Comparison of ENCODE assay signal across 18 cellular contexts in genomic region chr3:73680696-73681095, GRCh38. TPM values are rescaled to one million over a fixed set of nuclear protein-coding genes. Genes with fewer than 3 reads are reported as not detected.
"Had no signal": no experiment of that assay in that cellular context is flagged by ENCODE, and none has a peak within 500 bp of the region (broad histone marks: within the 10 kb centered on the region; RNA-seq: fewer than 3 reads in every experiment).

No MANE protein-coding gene starts in this region.

- H3K36me3 Mint-ChIP-seq: activated naive CD4-positive, alpha-beta T cell treated with anti-CD3 and anti-CD28 coated beads, Interleukin-2, amount 50 U/mL, for 24 hours; memory B cell; natural killer cell; stimulated activated memory B cell treated with anti-CD40 and anti-IgM and Interleukin-4, amounts not matched to agents 10 μg/mL and 1 μg/mL and 100 μg/mL, for 72 hours had no signal

- H3K27me3 Mint-ChIP-seq: activated CD4-positive, alpha-beta memory T cell treated with anti-CD3 and anti-CD28 coated beads, Interleukin-2, amount 10 ng/mL, durations not matched to agents 7 days and 5 days; activated naive CD4-positive, alpha-beta T cell treated with anti-CD3 and anti-CD28 coated beads, Interleukin-2, amount 50 U/mL, for 24 hours; effector memory CD8-positive, alpha-beta T cell; stimulated activated memory B cell treated with anti-CD40 and anti-IgM and Interleukin-4, amounts not matched to agents 10 μg/mL and 1 μg/mL and 100 μg/mL, for 72 hours; T-helper 17 cell had no signal

- H3K4me1 ChIP-seq: thyroid gland had no signal

- H3K27ac Mint-ChIP-seq: activated CD4-positive, alpha-beta memory T cell treated with anti-CD3 and anti-CD28 coated beads, Interleukin-2, amount 10 ng/mL, durations not matched to agents 7 days and 5 days; activated naive CD4-positive, alpha-beta T cell treated with anti-CD3 and anti-CD28 coated beads, Interleukin-2, amount 50 U/mL, for 24 hours; effector memory CD8-positive, alpha-beta T cell; memory B cell; natural killer cell; stimulated activated memory B cell treated with anti-CD40 and anti-IgM and Interleukin-4, amounts not matched to agents 10 μg/mL and 1 μg/mL and 100 μg/mL, for 72 hours; T-helper 17 cell had no signal

- H3K36me3 ChIP-seq: thyroid gland had no signal

- ATAC-seq: activated T-cell treated with anti-CD3 and anti-CD28 coated beads, Interleukin-2, amount 50 U/mL, for 4 hours; effector memory CD8-positive, alpha-beta T cell; left ventricle myocardium superior; natural killer cell; stimulated activated memory B cell treated with anti-CD40 and anti-IgM and Interleukin-4, amounts not matched to agents 10 μg/mL and 1 μg/mL and 100 μg/mL, for 72 hours; T-helper 17 cell had no signal

- H3K4me3 ChIP-seq: thyroid gland had no signal

- H3K27ac ChIP-seq: thyroid gland had no signal

- H3K9me3 ChIP-seq: thyroid gland had no signal

- H3K4me3 Mint-ChIP-seq: activated CD4-positive, alpha-beta memory T cell treated with anti-CD3 and anti-CD28 coated beads, Interleukin-2, amount 10 ng/mL, durations not matched to agents 7 days and 5 days; activated naive CD4-positive, alpha-beta T cell treated with anti-CD3 and anti-CD28 coated beads, Interleukin-2, amount 50 U/mL, for 24 hours; activated T-cell treated with anti-CD3 and anti-CD28 coated beads, Interleukin-2, amount 50 U/mL, for 4 hours; effector memory CD8-positive, alpha-beta T cell; memory B cell; natural killer cell; stimulated activated memory B cell treated with anti-CD40 and anti-IgM and Interleukin-4, amounts not matched to agents 10 μg/mL and 1 μg/mL and 100 μg/mL, for 72 hours; T-helper 17 cell had no signal

- H3K27me3 ChIP-seq: thyroid gland had no signal

- DNase-seq: activated CD4-positive, alpha-beta memory T cell treated with anti-CD3 and anti-CD28 coated beads, Interleukin-2, amount 10 ng/mL, durations not matched to agents 7 days and 5 days; activated CD4-positive, alpha-beta T cell treated with anti-CD3 and anti-CD28 coated beads for 4 hours; activated effector memory CD4-positive, alpha-beta T cell treated with anti-CD3 and anti-CD28 coated beads, Interleukin-2, amount 50 U/mL, for 16 hours; activated T-cell treated with anti-CD3 and anti-CD28 coated beads, Interleukin-2, amount 50 U/mL, for 4 hours; cerebellar nuclear complex; dermis blood vessel endothelial cell; effector memory CD8-positive, alpha-beta T cell; erythroblast; foreskin melanocyte; left ventricle myocardium superior; natural killer cell; posterior cingulate gyrus; T-helper 17 cell; thyroid gland had no signal

- FAIRE-seq: urothelium cell line had no signal

- H3K4me1 Mint-ChIP-seq: activated CD4-positive, alpha-beta memory T cell treated with anti-CD3 and anti-CD28 coated beads, Interleukin-2, amount 10 ng/mL, durations not matched to agents 7 days and 5 days; activated naive CD4-positive, alpha-beta T cell treated with anti-CD3 and anti-CD28 coated beads, Interleukin-2, amount 50 U/mL, for 24 hours; memory B cell; natural killer cell; stimulated activated memory B cell treated with anti-CD40 and anti-IgM and Interleukin-4, amounts not matched to agents 10 μg/mL and 1 μg/mL and 100 μg/mL, for 72 hours; T-helper 17 cell had no signal

RNA-seq across cellular contexts. Expression of gene PDZRN3, which starts 56.0 kb away (rescaled TPM):
- total RNA-seq: activated CD4-positive, alpha-beta memory T cell treated with anti-CD3 and anti-CD28 coated beads, Interleukin-2, amount 10 ng/mL, durations not matched to agents 7 days and 5 days; natural killer cell; T-helper 17 cell had no signal
